ENCODE assay signal across 2 cellular contexts in the genomic region with DNA sequence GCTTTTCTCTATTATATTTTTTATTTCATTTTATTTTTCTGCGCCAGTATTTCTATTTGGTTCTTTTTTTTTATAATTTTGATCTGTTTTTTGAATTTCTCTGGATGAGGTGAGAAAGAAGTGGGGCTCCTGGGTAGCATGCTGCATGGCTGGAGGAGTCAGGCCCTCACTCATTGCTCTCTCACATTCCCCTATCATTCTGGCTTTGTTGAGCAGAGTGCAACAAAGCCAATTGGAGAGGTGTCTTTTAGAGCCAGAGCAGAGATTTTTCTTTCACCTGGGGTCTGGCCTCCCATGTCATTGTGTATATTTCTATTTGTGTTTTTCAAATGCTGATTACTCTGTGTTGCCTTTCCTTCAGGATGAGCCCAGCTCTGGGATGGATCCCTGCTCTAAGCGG.
TF ChIP-seq lines count a peak whose summit lies in the region.

No MANE protein-coding gene starts in this region.

TF ChIP-seq in GM23338, 12 proteins besides CTCF, POLR2A, EP300 and RAD21 (continues in another document):
- TF ChIP-seq, protein P1, sequence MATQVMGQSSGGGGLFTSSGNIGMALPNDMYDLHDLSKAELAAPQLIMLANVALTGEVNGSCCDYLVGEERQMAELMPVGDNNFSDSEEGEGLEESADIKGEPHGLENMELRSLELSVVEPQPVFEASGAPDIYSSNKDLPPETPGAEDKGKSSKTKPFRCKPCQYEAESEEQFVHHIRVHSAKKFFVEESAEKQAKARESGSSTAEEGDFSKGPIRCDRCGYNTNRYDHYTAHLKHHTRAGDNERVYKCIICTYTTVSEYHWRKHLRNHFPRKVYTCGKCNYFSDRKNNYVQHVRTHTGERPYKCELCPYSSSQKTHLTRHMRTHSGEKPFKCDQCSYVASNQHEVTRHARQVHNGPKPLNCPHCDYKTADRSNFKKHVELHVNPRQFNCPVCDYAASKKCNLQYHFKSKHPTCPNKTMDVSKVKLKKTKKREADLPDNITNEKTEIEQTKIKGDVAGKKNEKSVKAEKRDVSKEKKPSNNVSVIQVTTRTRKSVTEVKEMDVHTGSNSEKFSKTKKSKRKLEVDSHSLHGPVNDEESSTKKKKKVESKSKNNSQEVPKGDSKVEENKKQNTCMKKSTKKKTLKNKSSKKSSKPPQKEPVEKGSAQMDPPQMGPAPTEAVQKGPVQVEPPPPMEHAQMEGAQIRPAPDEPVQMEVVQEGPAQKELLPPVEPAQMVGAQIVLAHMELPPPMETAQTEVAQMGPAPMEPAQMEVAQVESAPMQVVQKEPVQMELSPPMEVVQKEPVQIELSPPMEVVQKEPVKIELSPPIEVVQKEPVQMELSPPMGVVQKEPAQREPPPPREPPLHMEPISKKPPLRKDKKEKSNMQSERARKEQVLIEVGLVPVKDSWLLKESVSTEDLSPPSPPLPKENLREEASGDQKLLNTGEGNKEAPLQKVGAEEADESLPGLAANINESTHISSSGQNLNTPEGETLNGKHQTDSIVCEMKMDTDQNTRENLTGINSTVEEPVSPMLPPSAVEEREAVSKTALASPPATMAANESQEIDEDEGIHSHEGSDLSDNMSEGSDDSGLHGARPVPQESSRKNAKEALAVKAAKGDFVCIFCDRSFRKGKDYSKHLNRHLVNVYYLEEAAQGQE (IDR thresholded peaks at IDR 0.05; ENCODE audit: unreplicated experiment), result no peak
- TF ChIP-seq CREB1 (CRISPR knock-in tag; IDR thresholded peaks at IDR 0.05; ENCODE audit: low read depth) (no peak), EZH2phosphoT487 (IDR thresholded peaks at IDR 0.05; ENCODE audit: unreplicated experiment) (no peak), NANOG (IDR thresholded peaks at IDR 0.05; ENCODE audit: borderline replicate concordance) (no peak), ZNF331 (CRISPR knock-in tag; IDR thresholded peaks at IDR 0.05; ENCODE audit: low read depth) (no peak), ETS1 (IDR thresholded peaks at IDR 0.05) (no peak), EZH2 (IDR thresholded peaks at IDR 0.05; ENCODE audit: low read depth, unreplicated experiment) (no peak), ZNF114 (CRISPR knock-in tag; IDR thresholded peaks at IDR 0.05) (no peak), JUNB (IDR thresholded peaks at IDR 0.05; ENCODE audit: unreplicated experiment) (no peak), POLR2AphosphoS5 (IDR thresholded peaks at IDR 0.05; ENCODE audit: low read depth) (no peak)

TF ChIP-seq in WTC11, 78 proteins besides CTCF, POLR2A, EP300 and RAD21 (continued from another document):
- no peak for TF ChIP-seq ATF6 (CRISPR knock-in tag; IDR thresholded peaks at IDR 0.05)
- no peak for TF ChIP-seq EMX1 (CRISPR knock-in tag; IDR thresholded peaks at IDR 0.05)
- TF ChIP-seq ZNF138 (CRISPR knock-in tag; conservative IDR thresholded peaks at IDR 0.05), result no peak
- TF ChIP-seq ZNF219 (CRISPR knock-in tag; IDR thresholded peaks at IDR 0.05; ENCODE audit: borderline replicate concordance), result no peak
